8 cellular contexts compared by ENCODE assay signal in the genomic region with DNA sequence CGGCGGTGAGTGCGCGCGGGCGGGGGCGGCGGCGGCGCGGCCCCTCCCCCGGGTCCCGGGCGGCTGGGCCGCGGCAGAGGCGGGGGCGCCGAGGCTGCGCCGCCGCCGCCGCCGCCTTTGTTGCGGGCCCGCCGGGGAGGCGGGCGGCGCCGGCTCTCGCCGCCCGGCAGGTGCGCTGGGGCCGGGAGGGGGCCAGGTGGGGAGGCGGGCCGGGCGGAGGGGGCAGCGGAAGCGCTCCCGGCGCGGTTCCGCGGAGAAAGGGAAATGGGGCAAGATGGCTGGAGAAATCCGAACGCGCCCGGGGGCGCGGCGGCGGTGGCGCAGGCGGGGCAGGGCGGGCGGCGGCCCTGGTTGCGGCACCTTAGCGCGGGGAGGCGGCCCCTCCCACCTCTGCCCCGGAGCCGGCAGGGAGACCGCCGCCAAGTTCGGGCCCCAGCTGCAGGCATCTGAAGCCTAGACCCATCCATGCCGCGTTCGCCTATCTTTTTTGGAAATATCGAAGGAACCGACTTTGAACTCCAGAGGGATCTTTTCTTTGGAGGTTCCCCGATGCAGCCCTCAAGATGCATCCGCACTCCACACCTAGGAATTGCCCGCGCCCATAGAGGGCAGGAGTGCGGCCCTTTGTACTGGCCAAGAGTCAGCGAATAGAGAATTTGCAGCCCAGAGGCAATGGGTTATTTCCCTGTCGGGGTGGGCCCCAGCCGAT. TPM values are rescaled to one million over a fixed set of nuclear protein-coding genes. Genes with fewer than 3 reads are reported as not detected.
DNase-seq lines count a peak whose midpoint lies in the region; ATAC-seq lines count a peak whose summit lies in the region.

No MANE protein-coding gene starts in this region.

- peaks cover 32 to 37% (median 34%) of the 10 kb centered on the region in 3 donors for H3K4me1 Mint-ChIP-seq in naive B cell
- peaks cover 28 to 56% of the 10 kb centered on the region in 2 donors for H3K4me1 Mint-ChIP-seq in stimulated activated naive B cell treated with anti-CD40 and anti-IgM and Interleukin-4, amounts not matched to agents 10 μg/mL and 1 μg/mL and 100 μg/mL, for 72 hours

- H3K36me3 Mint-ChIP-seq in naive B cell: peaks cover 5 to 29% of the 10 kb centered on the region in 2 donors
- peaks cover 25 to 38% of the 10 kb centered on the region in 2 donors for H3K36me3 Mint-ChIP-seq in stimulated activated naive B cell treated with anti-CD40 and anti-IgM and Interleukin-4, amounts not matched to agents 10 μg/mL and 1 μg/mL and 100 μg/mL, for 72 hours

- no peaks in the 10 kb centered on the region for H3K9me3 Mint-ChIP-seq in naive B cell
- H3K9me3 Mint-ChIP-seq in stimulated activated naive B cell treated with anti-CD40 and anti-IgM and Interleukin-4, amounts not matched to agents 10 μg/mL and 1 μg/mL and 100 μg/mL, for 72 hours: no peaks in the 10 kb centered on the region

- peak overlapping the region; percentile 82 to 94 (median 90) for H3K4me3 Mint-ChIP-seq in naive B cell
- peak overlapping the region; percentile 86 to 93 for H3K4me3 Mint-ChIP-seq in stimulated activated naive B cell treated with anti-CD40 and anti-IgM and Interleukin-4, amounts not matched to agents 10 μg/mL and 1 μg/mL and 100 μg/mL, for 72 hours

- H3K27me3 Mint-ChIP-seq in naive B cell: no peaks in the 10 kb centered on the region
- peaks cover 0 to under 1% of the 10 kb centered on the region in 2 donors for H3K27me3 Mint-ChIP-seq in stimulated activated naive B cell treated with anti-CD40 and anti-IgM and Interleukin-4, amounts not matched to agents 10 μg/mL and 1 μg/mL and 100 μg/mL, for 72 hours

- peak; percentile 48 for ATAC-seq in GM18907 (IDR thresholded peaks at IDR 0.05; ENCODE audit: unreplicated experiment)
- peak; percentile 36 for ATAC-seq in HG03135 (IDR thresholded peaks at IDR 0.05; ENCODE audit: unreplicated experiment)
- ATAC-seq in naive B cell (ENCODE audit: low read depth in 2 of 2): peak; percentile 58 to 59
- peak; percentile 49 to 51 for ATAC-seq in stimulated activated naive B cell treated with anti-CD40 and anti-IgM and Interleukin-4, amounts not matched to agents 10 μg/mL and 1 μg/mL and 100 μg/mL, for 72 hours (replicated peaks)

- peak overlapping the region; percentile 84 to 94 for H3K27ac ChIP-seq in esophagus (ENCODE audit: low read depth in 2 of 2, low read length in 1 of 2)

- H3K27ac Mint-ChIP-seq in naive B cell: peak overlapping the region in 5 of 6 donors; percentile 48 to 93 (median 91)
- peak overlapping the region; percentile 75 for H3K27ac Mint-ChIP-seq in stimulated activated naive B cell treated with anti-CD40 and anti-IgM and Interleukin-4, amounts not matched to agents 10 μg/mL and 1 μg/mL and 100 μg/mL, for 72 hours

- WGBS in esophagus, 2 donors: 1 to 4% methylated on average over 26 to 82 of the region's 82 CpGs

- H3K4me3 ChIP-seq in esophagus (ENCODE audit: low read depth in 1 of 2, low read length in 2 of 2): peak overlapping the region; percentile 68 to 89

- H3K36me3 ChIP-seq in esophagus (ENCODE audit: control insufficient read depth in 2 of 2, insufficient read depth in 2 of 2, low read length in 1 of 2): peaks cover 14 to 24% of the 10 kb centered on the region in 2 donors

- DNase-seq in AG20443 (ENCODE audit: low spot score) (peak; percentile 73), NCI-H748 treated with DMSO at 0.1 percent for 48 hours (lab: John Stamatoyannopoulos, UW) (peak; percentile 36), activated T-cell treated with anti-CD3 and anti-CD28 coated beads for 24 hours (ENCODE audit: low read depth) (peak; percentile 56), naive B cell (peak; percentile 47)
- DNase-seq in stimulated activated naive B cell treated with anti-CD40 and anti-IgM and Interleukin-4, amounts not matched to agents 10 μg/mL and 1 μg/mL and 100 μg/mL, for 72 hours: peak; percentile 31

- peaks cover 11 to 13% of the 10 kb centered on the region in 2 donors for H3K4me1 ChIP-seq in esophagus (ENCODE audit: control insufficient read depth in 2 of 2, insufficient read depth in 2 of 2, low read length in 1 of 2)

- H3K27me3 ChIP-seq in esophagus (ENCODE audit: control insufficient read depth in 1 of 2, insufficient read depth in 2 of 2, low read length in 2 of 2): no peaks in the 10 kb centered on the region

- no peaks in the 10 kb centered on the region for H3K9me3 ChIP-seq in esophagus (ENCODE audit: control insufficient read depth in 2 of 2, insufficient read depth in 1 of 2, low read depth in 1 of 2, low read length in 1 of 2)

RNA-seq across cellular contexts. Expression of gene POGK, which starts 0.5 kb away (rescaled TPM):
- polyA plus RNA-seq in esophagus (10 to 100 TPM in 1 of 2 donors, 1 to 10 TPM in 1; 9.4 to 10.8 TPM), naive B cell (ENCODE audit: low read depth in 6 of 6) (10 to 100 TPM in 5 of 6 donors, 1 to 10 TPM in 1; 9.2 to 24.1 (median 16.1) TPM)

RNA-seq across cellular contexts. Expression of gene TADA1, which starts 36.3 kb away (rescaled TPM):
- 1 to 10 TPM; 7.8 to 8.1 TPM for polyA plus RNA-seq in esophagus
- polyA plus RNA-seq in naive B cell (ENCODE audit: low read depth in 6 of 6): 10 to 100 TPM; 10.1 to 25.8 (median 14.3) TPM

Comparison
In these comparisons a context has a peak if more than half of its experiments do, and no peak if none do; other contexts are left out.
1. Peak in every context shown above with its lines: DNase-seq, ATAC-seq, H3K4me3 ChIP-seq and H3K27ac ChIP-seq.